In genomic region chr10:119120413-119120867, GRCh38 we compare ENCODE assay signal across 8 cellular contexts. TPM values are rescaled to one million over a fixed set of nuclear protein-coding genes. Genes with fewer than 3 reads are reported as not detected.
DNase-seq lines count a peak whose midpoint lies in the region; ATAC-seq and TF ChIP-seq lines count a peak whose summit lies in the region.
"Had no signal": no experiment of that assay in that cellular context is flagged by ENCODE, and none has a peak within 500 bp of the region (broad histone marks: within the 10 kb centered on the region; RNA-seq: fewer than 3 reads in every experiment).

No MANE protein-coding gene starts in this region.

- H3K4me3 ChIP-seq in dorsolateral prefrontal cortex: no peak overlapping the region

- no peaks in the 10 kb centered on the region for H3K27me3 ChIP-seq in dorsolateral prefrontal cortex

- H3K27me3 Mint-ChIP-seq in memory B cell: no peaks in the 10 kb centered on the region
- H3K27me3 Mint-ChIP-seq: activated B cell treated with CpG ODN at 0.5 μM for 24 hours had no signal

- no peak overlapping the region for H3K27ac ChIP-seq in dorsolateral prefrontal cortex

- ATAC-seq in GM18873 (IDR thresholded peaks at IDR 0.05; ENCODE audit: low FRiP score, unreplicated experiment) (peak; percentile 84), HG02678 (IDR thresholded peaks at IDR 0.05; ENCODE audit: unreplicated experiment) (peak; percentile 87), memory B cell (ENCODE audit: low read depth) (peak; percentile 31)

- no peak overlapping the region for H3K27ac Mint-ChIP-seq in memory B cell
- H3K27ac Mint-ChIP-seq: activated B cell treated with CpG ODN at 0.5 μM for 24 hours had no signal

- DNase-seq in NOMO-1 treated with DMSO at 0.1 percent for 48 hours (lab: John Stamatoyannopoulos, UW; ENCODE audit: unreplicated experiment) (peak; percentile 69), memory B cell (ENCODE audit: low spot score in 2 of 2) (no peak), cerebellar cortex (ENCODE audit: low spot score) (no peak), dorsolateral prefrontal cortex (no peak)
- DNase-seq in activated CD4-positive, CD25-positive, alpha-beta regulatory T cell (lab: John Stamatoyannopoulos, UW): no peak
- DNase-seq: activated B cell treated with CpG ODN at 0.5 μM for 24 hours had no signal

- intact Hi-C loops in dorsolateral prefrontal cortex (cut with DNase I): no loop called here

- no peak overlapping the region for H3K4me3 Mint-ChIP-seq in memory B cell
- H3K4me3 Mint-ChIP-seq: activated B cell treated with CpG ODN at 0.5 μM for 24 hours had no signal

- H3K4me1 Mint-ChIP-seq in memory B cell: peaks cover 4% of the 10 kb centered on the region

- H3K36me3 Mint-ChIP-seq in memory B cell: peaks cover 11% of the 10 kb centered on the region

- no peak for TF ChIP-seq CTCF in dorsolateral prefrontal cortex (IDR thresholded peaks at IDR 0.05 in 54 of 56, conservative IDR thresholded peaks at IDR 0.05 in 2 of 56; ENCODE audit: low read depth in 1 of 56, partially characterized antibody in 56 of 56)

- H3K9me3 Mint-ChIP-seq in memory B cell: no peaks in the 10 kb centered on the region
- H3K9me3 Mint-ChIP-seq: activated B cell treated with CpG ODN at 0.5 μM for 24 hours had no signal

RNA-seq across cellular contexts. Expression of gene DENND10, which starts 16.5 kb away (rescaled TPM):
- 10 to 100 TPM; 30.1 to 60.7 (median 44.6) TPM for total RNA-seq in dorsolateral prefrontal cortex

RNA-seq across cellular contexts. Expression of gene EIF3A, which starts 39.8 kb away (rescaled TPM):
- 10 to 100 TPM; 63.1 to 89.9 (median 72.7) TPM for total RNA-seq in dorsolateral prefrontal cortex

RNA-seq across cellular contexts. Expression of gene SFXN4, which starts 45.1 kb away (rescaled TPM):
- 10 to 100 TPM; 22.4 to 49.6 (median 31.7) TPM for total RNA-seq in dorsolateral prefrontal cortex

RNA-seq across cellular contexts. Expression of gene PRDX3, which starts 58.2 kb away (rescaled TPM):
- 100 to 1,000 TPM in 10 of 120 experiments, 10 to 100 TPM in 110; 62.3 to 112 (median 87.0) TPM for total RNA-seq in dorsolateral prefrontal cortex

Comparison
In these comparisons a context has a peak if more than half of its experiments do, and no peak if none do; other contexts are left out.
1. ATAC-seq: peak in every context shown above with its lines; median percentile 87 in HG02678; 84 in GM18873; 31 in memory B cell.